ENCODE assay signal across 8 cellular contexts in genomic region chr17:81254955-81255717, GRCh38. TPM values are rescaled to one million over a fixed set of nuclear protein-coding genes. Genes with fewer than 3 reads are reported as not detected.
A peak's percentile ranks its signal among the peaks of the same experiment; 100 is the strongest.
DNase-seq lines count a peak whose midpoint lies in the region; ATAC-seq and TF ChIP-seq lines count a peak whose summit lies in the region.

No MANE protein-coding gene starts in this region.

- H3K36me3 ChIP-seq in adrenal gland (replicated peaks in 1 of 2): peaks cover 0 to 60% of the 10 kb centered on the region in 2 donors
- H3K36me3 ChIP-seq in heart left ventricle: peaks cover 0 to 72% (median 34%) of the 10 kb centered on the region in 9 donors

- no peak overlapping the region for H3K4me3 Mint-ChIP-seq in Calu3 (ENCODE audit: low read depth, unreplicated experiment)
- H3K4me3 Mint-ChIP-seq in activated CD8-positive, alpha-beta T cell treated with anti-CD3 and anti-CD28 coated beads, Interleukin-2, amount 10 ng/mL, durations not matched to agents 7 days and 5 days: no peak overlapping the region

- no TSS peak for BruUV-seq in Calu3 (replicated peaks; lab: Mats Ljungman, UMichigan)

- H3K27ac Mint-ChIP-seq in Calu3 (ENCODE audit: unreplicated experiment): no peak overlapping the region
- no peak overlapping the region for H3K27ac Mint-ChIP-seq in activated CD8-positive, alpha-beta T cell treated with anti-CD3 and anti-CD28 coated beads, Interleukin-2, amount 10 ng/mL, durations not matched to agents 7 days and 5 days

- peak overlapping the region in 2 of 5 donors; percentile 17 to 39 for H3K27ac ChIP-seq in adrenal gland
- peak overlapping the region in 5 of 12 donors; percentile 1 to 51 (median 11) for H3K27ac ChIP-seq in heart left ventricle

- WGBS in adrenal gland, 4 donors: 60 to 78% (median 61%) methylated on average over 13 to 35 of the region's 35 CpGs
- 26 to 35% (median 32%) methylated on average over 30 to 35 of the region's 35 CpGs for WGBS in heart left ventricle, 4 donors

- DNase-seq in Calu3 (peak; percentile 54), NCI-H2081 (lab: John Stamatoyannopoulos, UW) (peak; percentile 90 to 95), adrenal gland (peak; percentile 47 to 90 (median 50)), heart left ventricle (peak; percentile 81 to 94 (median 88)), renal cortical epithelial cell (ENCODE audit: low read depth) (peak; percentile 76), pons (ENCODE audit: low spot score) (no peak)
- no peak for DNase-seq in activated T-cell treated with anti-CD3 and anti-CD28 coated beads, Interleukin-2, amount 50 U/mL, for 1 hour
- no peak for DNase-seq in activated CD8-positive, alpha-beta T cell treated with anti-CD3 and anti-CD28 coated beads, Interleukin-2, amount 10 ng/mL, durations not matched to agents 7 days and 5 days

- H3K27me3 ChIP-seq in adrenal gland: no peaks in the 10 kb centered on the region
- H3K27me3 ChIP-seq in heart left ventricle: no peaks in the 10 kb centered on the region

- H3K4me1 Mint-ChIP-seq in Calu3 (ENCODE audit: low read depth, unreplicated experiment): no peaks in the 10 kb centered on the region
- peaks cover 11% of the 10 kb centered on the region for H3K4me1 Mint-ChIP-seq in activated CD8-positive, alpha-beta T cell treated with anti-CD3 and anti-CD28 coated beads, Interleukin-2, amount 10 ng/mL, durations not matched to agents 7 days and 5 days (ENCODE audit: low read depth)

- TF ChIP-seq POLR2A in adrenal gland (IDR thresholded peaks at IDR 0.05): no peak
- TF ChIP-seq POLR2A in heart left ventricle (IDR thresholded peaks at IDR 0.05): no peak

- peak; percentile 85 to 91 (median 88) for ATAC-seq in heart left ventricle
- ATAC-seq in activated CD8-positive, alpha-beta T cell treated with anti-CD3 and anti-CD28 coated beads, Interleukin-2, amount 10 ng/mL, durations not matched to agents 7 days and 5 days: no peak

- peaks cover 64% of the 10 kb centered on the region for H3K36me3 Mint-ChIP-seq in Calu3 (ENCODE audit: insufficient read depth, unreplicated experiment)
- H3K36me3 Mint-ChIP-seq in activated CD8-positive, alpha-beta T cell treated with anti-CD3 and anti-CD28 coated beads, Interleukin-2, amount 10 ng/mL, durations not matched to agents 7 days and 5 days (ENCODE audit: low read depth): peaks cover 25% of the 10 kb centered on the region

- TF ChIP-seq CTCF in Calu3 (IDR thresholded peaks at IDR 0.05; ENCODE audit: unreplicated experiment) (peak; percentile 35), adrenal gland (IDR thresholded peaks at IDR 0.05) (peak in 5 of 6 experiments; percentile 22 to 55 (median 43)), heart left ventricle (IDR thresholded peaks at IDR 0.05) (peak; percentile 42 to 73 (median 61))

- POLR2A ChIA-PET in activated CD8-positive, alpha-beta T cell treated with anti-CD3 and anti-CD28 coated beads, Interleukin-2, amount 10 ng/mL, durations not matched to agents 7 days and 5 days (lab: Charles Lee): no interaction called here

- no peaks in the 10 kb centered on the region for H3K27me3 Mint-ChIP-seq in Calu3 (ENCODE audit: unreplicated experiment)
- no peaks in the 10 kb centered on the region for H3K27me3 Mint-ChIP-seq in activated CD8-positive, alpha-beta T cell treated with anti-CD3 and anti-CD28 coated beads, Interleukin-2, amount 10 ng/mL, durations not matched to agents 7 days and 5 days (ENCODE audit: low read depth)

- peaks cover 0 to 15% of the 10 kb centered on the region in 2 donors for H3K4me1 ChIP-seq in adrenal gland (replicated peaks in 1 of 2)
- peaks cover 3 to 19% (median 13%) of the 10 kb centered on the region in 12 donors for H3K4me1 ChIP-seq in heart left ventricle

- CTCF ChIA-PET in Calu3 (lab: Charles Lee): interaction anchor here (1.0 kb wide), 2 partner anchors 228 to 230 kb away, joined by 3 to 4 read pairs; no protein-coding TSS in a partner anchor
- CTCF ChIA-PET in activated CD8-positive, alpha-beta T cell treated with anti-CD3 and anti-CD28 coated beads, Interleukin-2, amount 10 ng/mL, durations not matched to agents 7 days and 5 days (lab: Charles Lee): interaction anchor here (1.9 to 3.8 kb wide), 2 partner anchors 41 to 230 kb away, joined by 10 to 16 read pairs; partner anchors contain the start of gene SLC38A10

- H3K9me3 ChIP-seq in adrenal gland (replicated peaks in 1 of 3) (no peaks in the 10 kb centered on the region), heart left ventricle (no peaks in the 10 kb centered on the region)

- intact Hi-C loops in Calu3 (cut with micrococcal nuclease; ENCODE audit: unreplicated experiment) (loop anchor here (5.0 kb wide), 1 partner anchor 227 kb away; no protein-coding TSS in a partner anchor), adrenal gland (cut with DNase I) (loop anchor here (5.0 kb wide), 3 partner anchors 227 to 342 kb away; no protein-coding TSS in a partner anchor), heart left ventricle (cut with DNase I) (loop anchor here (1.0 to 10.0 kb wide), 11 partner anchors 37 to 350 kb away; partner anchors contain the start of genes BAHCC1 (in 1 of the 10) and SLC38A10 (in 1 of the 10))

- H3K9me3 Mint-ChIP-seq in Calu3 (ENCODE audit: low read depth, unreplicated experiment): no peaks in the 10 kb centered on the region
- H3K9me3 Mint-ChIP-seq in activated CD8-positive, alpha-beta T cell treated with anti-CD3 and anti-CD28 coated beads, Interleukin-2, amount 10 ng/mL, durations not matched to agents 7 days and 5 days (ENCODE audit: insufficient read depth): no peaks in the 10 kb centered on the region

- H3K4me3 ChIP-seq in adrenal gland (no peak overlapping the region), heart left ventricle (peak overlapping the region in 2 of 12 donors; percentile 3 to 8)

RNA-seq across cellular contexts. Expression of gene NDUFAF8, which starts 16.0 kb away (rescaled TPM):
- 53.3 and 54.1 TPM in 2 replicates for total RNA-seq in Calu3 (2022)
- 10 to 100 TPM; 25.3 to 80.9 (median 43.7) TPM for total RNA-seq in adrenal gland
- 10 to 100 TPM; 38.9 to 58.1 (median 52.9) TPM for polyA plus RNA-seq in adrenal gland
- total RNA-seq in heart left ventricle: 10 to 100 TPM; 31.8 to 77.1 (median 50.2) TPM
- polyA plus RNA-seq in heart left ventricle: 10 to 100 TPM; 26.7 to 51.9 TPM
- 24.7 and 40.5 TPM in 2 replicates for total RNA-seq in renal cortical epithelial cell
- total RNA-seq in activated CD8-positive, alpha-beta T cell treated with anti-CD3 and anti-CD28 coated beads, Interleukin-2, amount 10 ng/mL, durations not matched to agents 7 days and 5 days: 10 to 100 TPM; 42.3 to 48.3 TPM

RNA-seq across cellular contexts. Expression of gene TEPSIN, which starts 16.3 kb away (rescaled TPM):
- 37.0 and 38.6 TPM in 2 replicates for total RNA-seq in Calu3 (2022)
- 10 to 100 TPM; 10.9 to 67.2 (median 40.6) TPM for total RNA-seq in adrenal gland
- 100 to 1,000 TPM in 1 of 3 donors, 10 to 100 TPM in 1, 1 to 10 TPM in 1; 3.1 to 144 (median 68.1) TPM for polyA plus RNA-seq in adrenal gland
- 10 to 100 TPM in 5 of 9 donors, 1 to 10 TPM in 4; 6.8 to 16.0 (median 10.2) TPM for total RNA-seq in heart left ventricle
- 10 to 100 TPM; 12.4 to 14.4 TPM for polyA plus RNA-seq in heart left ventricle
- 9.4 and 14.0 TPM in 2 replicates for total RNA-seq in renal cortical epithelial cell
- total RNA-seq in activated CD8-positive, alpha-beta T cell treated with anti-CD3 and anti-CD28 coated beads, Interleukin-2, amount 10 ng/mL, durations not matched to agents 7 days and 5 days: 10 to 100 TPM; 43.8 to 52.7 TPM

RNA-seq across cellular contexts. Expression of gene CEP131, which starts 32.4 kb away (rescaled TPM):
- total RNA-seq in Calu3 (2022) (25.2 and 28.2 TPM in 2 replicates), adrenal gland (10 to 100 TPM in 3 of 8 donors, 1 to 10 TPM in 5; 2.7 to 11.4 (median 8.2) TPM), heart left ventricle (10 to 100 TPM in 3 of 9 donors, 1 to 10 TPM in 6; 7.0 to 15.8 (median 8.9) TPM), renal cortical epithelial cell (9.6 and 10.7 TPM in 2 replicates)
- polyA plus RNA-seq in adrenal gland (10 to 100 TPM in 2 of 3 donors, under 1 TPM in 1; 0.81 to 55.8 (median 27.2) TPM), heart left ventricle (10 to 100 TPM in 1 of 2 donors, 1 to 10 TPM in 1; 8.0 to 14.7 TPM)
- 10 to 100 TPM; 17.9 to 19.0 TPM for total RNA-seq in activated CD8-positive, alpha-beta T cell treated with anti-CD3 and anti-CD28 coated beads, Interleukin-2, amount 10 ng/mL, durations not matched to agents 7 days and 5 days

RNA-seq across cellular contexts. Expression of gene SLC38A10, which starts 40.0 kb away (rescaled TPM):
- total RNA-seq in Calu3 (2022) (120 and 121 TPM in 2 replicates), adrenal gland (100 to 1,000 TPM in 5 of 8 donors, 10 to 100 TPM in 3; 67.4 to 163 (median 102) TPM), heart left ventricle (10 to 100 TPM; 27.4 to 67.7 (median 43.1) TPM), renal cortical epithelial cell (77.3 and 127 TPM in 2 replicates)
- polyA plus RNA-seq in adrenal gland (100 to 1,000 TPM in 2 of 3 donors, 10 to 100 TPM in 1; 17.6 to 190 (median 136) TPM), heart left ventricle (10 to 100 TPM; 48.0 to 63.3 TPM)
- 10 to 100 TPM; 78.5 to 83.5 TPM for total RNA-seq in activated CD8-positive, alpha-beta T cell treated with anti-CD3 and anti-CD28 coated beads, Interleukin-2, amount 10 ng/mL, durations not matched to agents 7 days and 5 days

Comparison
In these comparisons a context has a peak if more than half of its experiments do, and no peak if none do; other contexts are left out.
1. DNase-seq: peak in Calu3 (single experiment), NCI-H2081 (2 of 2), adrenal gland (7 of 7), heart left ventricle (5 of 5) and renal cortical epithelial cell (single experiment); none in activated T-cell treated with anti-CD3 and anti-CD28 coated beads, Interleukin-2, amount 50 U/mL, for 1 hour (single experiment), activated CD8-positive, alpha-beta T cell treated with anti-CD3 and anti-CD28 coated beads, Interleukin-2, amount 10 ng/mL, durations not matched to agents 7 days and 5 days (single experiment) and pons (single experiment).
2. Peak in every context shown above with its lines, with median percentiles within 50 percentile points of each other: CTCF ChIP-seq.